ENCODE assay signal across 8 cellular contexts in genomic region chr22:31160328-31160978, GRCh38. TPM values are rescaled to one million over a fixed set of nuclear protein-coding genes. Genes with fewer than 3 reads are reported as not detected.
DNase-seq lines count a peak whose midpoint lies in the region; ATAC-seq, FAIRE-seq and TF ChIP-seq lines count a peak whose summit lies in the region.

No MANE protein-coding gene starts in this region.

- H2BK120ac ChIP-seq in trophoblast cell (ENCODE audit: insufficient read depth, low read length, poor library complexity), result no peak overlapping the region

- peak overlapping the region; percentile 71 for H3K18ac ChIP-seq in trophoblast cell (ENCODE audit: low read length)

- H3K27me3 Mint-ChIP-seq in activated CD4-positive, alpha-beta T cell treated with anti-CD3 and anti-CD28 coated beads, Interleukin-2, amount 10 ng/mL, durations not matched to agents 7 days and 5 days, result peaks cover 8% of the 10 kb centered on the region

- no peak for TF ChIP-seq POLR2A in GM18505 (IDR thresholded peaks at IDR 0.05; ENCODE audit: borderline replicate concordance, extremely low read depth, insufficient read depth, insufficient read length)

- peaks cover 6% of the 10 kb centered on the region for H3K79me1 ChIP-seq in trophoblast cell (ENCODE audit: low read length)

- no peak for FAIRE-seq in urothelium cell line (lab: Jason Lieb, UNC)

- H3K4ac ChIP-seq in trophoblast cell (ENCODE audit: low read depth, low read length), result peak overlapping the region; percentile 44

- H3K79me2 ChIP-seq in trophoblast cell (ENCODE audit: control insufficient read depth, insufficient read depth, low read length, poor library complexity), result peaks cover 5% of the 10 kb centered on the region

- no peaks in the 10 kb centered on the region for H3K9me3 ChIP-seq in trophoblast cell (ENCODE audit: insufficient read depth, low read depth, low read length)

- no peaks in the 10 kb centered on the region for H3K9me3 Mint-ChIP-seq in activated CD4-positive, alpha-beta T cell treated with anti-CD3 and anti-CD28 coated beads, Interleukin-2, amount 10 ng/mL, durations not matched to agents 7 days and 5 days

- H3K27ac Mint-ChIP-seq in activated CD4-positive, alpha-beta T cell treated with anti-CD3 and anti-CD28 coated beads, Interleukin-2, amount 10 ng/mL, durations not matched to agents 7 days and 5 days, result peak overlapping the region; percentile 98

- POLR2A ChIA-PET in activated CD4-positive, alpha-beta T cell treated with anti-CD3 and anti-CD28 coated beads, Interleukin-2, amount 10 ng/mL, durations not matched to agents 7 days and 5 days (lab: Charles Lee), result no interaction called here

- peak overlapping the region; percentile 83 to 94 for H3K4me3 ChIP-seq in foreskin fibroblast (ENCODE audit: low read depth in 1 of 2, low read length in 2 of 2)
- H3K4me3 ChIP-seq in trophoblast cell (ENCODE audit: low read depth, low read length), result peak overlapping the region; percentile 73

- peak overlapping the region; percentile 4 for H2BK5ac ChIP-seq in trophoblast cell (ENCODE audit: low read depth, low read length, poor library complexity)

- H3K23ac ChIP-seq in trophoblast cell (ENCODE audit: low read length), result no peak overlapping the region

- DNase-seq in activated CD4-positive, alpha-beta T cell treated with anti-CD3 and anti-CD28 coated beads, Interleukin-2, amount 10 ng/mL, durations not matched to agents 7 days and 5 days, result peak; percentile 29
- DNase-seq in foreskin fibroblast (peak in 1 of 2 donors; percentile 49), trophoblast cell (peak in 1 of 2 donors; percentile 41), D341Med (ENCODE audit: low spot score) (no peak), urothelium cell line (ENCODE audit: low spot score) (no peak)

- H4K91ac ChIP-seq in trophoblast cell (ENCODE audit: low read depth, low read length), result peak overlapping the region; percentile 41

- peak overlapping the region; percentile 58 for H4K8ac ChIP-seq in trophoblast cell (ENCODE audit: low read depth, low read length)

- ATAC-seq in GM18867 (IDR thresholded peaks at IDR 0.05; ENCODE audit: unreplicated experiment) (peak; percentile 9), HG03159 (IDR thresholded peaks at IDR 0.05; ENCODE audit: unreplicated experiment) (peak; percentile 23), GM18505 (IDR thresholded peaks at IDR 0.05; ENCODE audit: unreplicated experiment) (no peak)

- peaks cover 38% of the 10 kb centered on the region for H3K4me1 Mint-ChIP-seq in activated CD4-positive, alpha-beta T cell treated with anti-CD3 and anti-CD28 coated beads, Interleukin-2, amount 10 ng/mL, durations not matched to agents 7 days and 5 days

- no peak overlapping the region for H2AK5ac ChIP-seq in trophoblast cell (ENCODE audit: low read length)

- peak overlapping the region; percentile 56 for H3K14ac ChIP-seq in trophoblast cell (ENCODE audit: low read length)

- H2AFZ ChIP-seq in trophoblast cell (ENCODE audit: insufficient read depth, low read length, poor library complexity), result peak overlapping the region; percentile 8

- peaks cover 3 to 9% of the 10 kb centered on the region in 2 experiments for H3K36me3 ChIP-seq in trophoblast cell (ENCODE audit: control insufficient read depth in 1 of 2, insufficient read depth in 2 of 2, low read length in 2 of 2)

- no peak overlapping the region for H2BK12ac ChIP-seq in trophoblast cell (ENCODE audit: low read length)

- no peaks in the 10 kb centered on the region for H3K27me3 ChIP-seq in trophoblast cell (ENCODE audit: insufficient read depth, low read length)

- H3K4me1 ChIP-seq in trophoblast cell (ENCODE audit: control insufficient read depth in 1 of 2, insufficient read depth in 2 of 2, low read length in 2 of 2), result peaks cover 0 to 2% of the 10 kb centered on the region in 2 experiments

- no peak overlapping the region for H3K27ac ChIP-seq in trophoblast cell (ENCODE audit: low read depth, low read length)

- CTCF ChIA-PET in activated CD4-positive, alpha-beta T cell treated with anti-CD3 and anti-CD28 coated beads, Interleukin-2, amount 10 ng/mL, durations not matched to agents 7 days and 5 days (lab: Charles Lee), result interaction anchor here (0.7 to 0.9 kb wide), 3 partner anchors 10 to 369 kb away, joined by 3 read pairs; no protein-coding TSS in a partner anchor

- WGBS in trophoblast cell (ENCODE audit: extremely low coverage, insufficient coverage, insufficient read length), result no CpG with 5 or more reads among the region's 32 CpGs

- peak overlapping the region; percentile 24 for H4K12ac ChIP-seq in trophoblast cell (ENCODE audit: low read depth, low read length)

- TF ChIP-seq CTCF in foreskin fibroblast (IDR thresholded peaks at IDR 0.05; ENCODE audit: low read depth, low read length), result no peak

- peaks cover 7% of the 10 kb centered on the region for H3K36me3 Mint-ChIP-seq in activated CD4-positive, alpha-beta T cell treated with anti-CD3 and anti-CD28 coated beads, Interleukin-2, amount 10 ng/mL, durations not matched to agents 7 days and 5 days (ENCODE audit: low read depth)

- peak overlapping the region; percentile 85 for H3K4me2 ChIP-seq in trophoblast cell (ENCODE audit: low read length)

- H3K4me3 Mint-ChIP-seq in activated CD4-positive, alpha-beta T cell treated with anti-CD3 and anti-CD28 coated beads, Interleukin-2, amount 10 ng/mL, durations not matched to agents 7 days and 5 days, result peak overlapping the region; percentile 100

- H3K9ac ChIP-seq in trophoblast cell (ENCODE audit: low read length), result peak overlapping the region; percentile 18

RNA-seq across cellular contexts. Expression of gene RNF185, which starts 0.5 kb away (rescaled TPM):
- total RNA-seq in activated CD4-positive, alpha-beta T cell treated with anti-CD3 and anti-CD28 coated beads, Interleukin-2, amount 10 ng/mL, durations not matched to agents 7 days and 5 days, result 10 to 100 TPM; 19.7 to 20.4 TPM
- 31.7 and 33.1 TPM in 2 replicates for polyA plus RNA-seq in trophoblast cell (2013)

RNA-seq across cellular contexts. Expression of gene PLA2G3, which starts 20.1 kb away (rescaled TPM):
- not detected for total RNA-seq in activated CD4-positive, alpha-beta T cell treated with anti-CD3 and anti-CD28 coated beads, Interleukin-2, amount 10 ng/mL, durations not matched to agents 7 days and 5 days
- 0.22 and 0.25 TPM in 2 replicates for polyA plus RNA-seq in trophoblast cell (2013)

RNA-seq across cellular contexts. Expression of gene INPP5J, which starts 37.7 kb away (rescaled TPM):
- not detected for total RNA-seq in activated CD4-positive, alpha-beta T cell treated with anti-CD3 and anti-CD28 coated beads, Interleukin-2, amount 10 ng/mL, durations not matched to agents 7 days and 5 days
- 2.3 and 2.4 TPM in 2 replicates for polyA plus RNA-seq in trophoblast cell (2013)

RNA-seq across cellular contexts. Expression of gene LIMK2, which starts 51.6 kb away (rescaled TPM):
- 10 to 100 TPM; 48.6 to 54.5 TPM for total RNA-seq in activated CD4-positive, alpha-beta T cell treated with anti-CD3 and anti-CD28 coated beads, Interleukin-2, amount 10 ng/mL, durations not matched to agents 7 days and 5 days
- 131 and 135 TPM in 2 replicates for polyA plus RNA-seq in trophoblast cell (2013)

RNA-seq across cellular contexts. Expression of gene SELENOM, which starts 53.1 kb away (rescaled TPM):
- total RNA-seq in activated CD4-positive, alpha-beta T cell treated with anti-CD3 and anti-CD28 coated beads, Interleukin-2, amount 10 ng/mL, durations not matched to agents 7 days and 5 days, result 1 to 10 TPM; 2.1 to 2.2 TPM
- polyA plus RNA-seq in trophoblast cell (2013), result 70.7 and 77.0 TPM in 2 replicates
